Comparison of ENCODE assay signal across 1 cellular context in the genomic region with DNA sequence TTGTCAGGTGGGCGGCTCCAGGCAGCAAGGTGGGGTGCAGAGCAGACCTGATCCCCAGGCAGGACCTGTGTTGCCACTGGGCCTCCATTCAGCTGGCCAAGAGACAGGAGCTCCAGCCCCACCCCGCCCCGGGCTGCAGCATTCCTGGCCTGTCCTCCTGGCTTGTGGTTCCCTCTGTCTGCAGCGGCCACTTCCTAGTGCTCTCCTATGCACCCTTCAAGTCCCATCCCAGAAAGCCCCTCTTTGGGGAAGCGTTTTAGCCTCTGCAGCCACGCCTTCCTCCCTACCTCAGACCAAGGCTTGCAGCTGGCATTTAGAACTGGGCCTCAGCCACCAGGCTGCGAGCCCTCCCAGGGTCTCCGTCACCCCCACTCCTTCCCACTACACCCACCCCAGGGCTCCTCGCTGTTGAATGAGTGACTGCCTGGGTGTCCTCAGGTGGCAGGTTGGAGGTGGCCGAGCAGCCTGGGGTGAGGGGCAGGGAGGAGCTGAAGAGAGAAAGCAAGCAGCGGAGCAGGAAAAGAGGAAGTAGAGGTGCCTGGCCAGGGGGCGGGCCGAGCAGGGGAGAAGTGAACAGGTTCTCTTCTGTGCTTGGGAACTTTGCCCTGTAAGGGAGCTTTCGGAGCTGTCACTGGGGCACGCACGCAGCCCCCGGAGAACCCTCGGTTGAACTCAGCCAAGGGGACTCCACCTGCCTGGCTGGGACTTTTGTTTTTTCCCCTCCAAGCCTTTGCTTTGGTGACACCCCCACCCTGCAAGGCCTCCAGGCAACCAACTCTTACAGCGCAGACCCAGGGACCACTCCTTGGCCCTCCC.
TF ChIP-seq lines count a peak whose summit lies in the region.

No MANE protein-coding gene starts in this region.

TF ChIP-seq in HepG2, 621 proteins besides CTCF, POLR2A, EP300 and RAD21 (continued from another document and continues in another):
- TF ChIP-seq CEBPB (IDR thresholded peaks at IDR 0.05; ENCODE audit: borderline replicate concordance, low read depth, low read length) (no peak), SALL1 (CRISPR knock-in tag; IDR thresholded peaks at IDR 0.05) (peak; percentile 62; the same call in 1 of the 2 replicates), ZFP90 (CRISPR knock-in tag; IDR thresholded peaks at IDR 0.05; ENCODE audit: borderline replicate concordance) (peak; percentile 24; the same call in 1 of the 2 replicates), PHF21A (CRISPR knock-in tag; IDR thresholded peaks at IDR 0.05) (peak; percentile 72), SYNCRIP (IDR thresholded peaks at IDR 0.05; ENCODE audit: insufficient read depth, low read depth, low read length) (no peak), SIN3A (IDR thresholded peaks at IDR 0.05; ENCODE audit: borderline replicate concordance, low read depth, low read length) (no peak), MAFG (CRISPR knock-in tag; IDR thresholded peaks at IDR 0.05) (no peak), RXRA (CRISPR knock-in tag; IDR thresholded peaks at IDR 0.05) (peak; percentile 77), CHD4 (IDR thresholded peaks at IDR 0.05; ENCODE audit: borderline replicate concordance, low read length) (no peak), HES4 (CRISPR knock-in tag; IDR thresholded peaks at IDR 0.05; ENCODE audit: borderline replicate concordance) (0 out of 2 replicates have a peak, but pooled peaks have one; percentile 14), SNAPC2 (CRISPR knock-in tag; IDR thresholded peaks at IDR 0.05) (no peak), ZNF546 (CRISPR knock-in tag; conservative IDR thresholded peaks at IDR 0.05) (no peak), NKX3-1 (CRISPR knock-in tag; IDR thresholded peaks at IDR 0.05) (no peak), PHF8 (CRISPR knock-in tag; IDR thresholded peaks at IDR 0.05) (peak; percentile 49), KAT7 (CRISPR knock-in tag; IDR thresholded peaks at IDR 0.05; ENCODE audit: borderline replicate concordance) (0 out of 2 replicates have a peak, but pooled peaks have one; percentile 65), ZNF143 (CRISPR knock-in tag; IDR thresholded peaks at IDR 0.05) (no peak), HBP1 (CRISPR knock-in tag; IDR thresholded peaks at IDR 0.05; ENCODE audit: low read depth) (no peak), CENPBD1 (CRISPR knock-in tag; IDR thresholded peaks at IDR 0.05; ENCODE audit: borderline replicate concordance, low read depth) (no peak), JUNB (CRISPR knock-in tag; IDR thresholded peaks at IDR 0.05; ENCODE audit: borderline replicate concordance) (no peak), YEATS4 (CRISPR knock-in tag; IDR thresholded peaks at IDR 0.05; ENCODE audit: borderline replicate concordance) (no peak; the same call in 1 of the 2 replicates), TBX3 (IDR thresholded peaks at IDR 0.05; ENCODE audit: borderline replicate concordance) (no peak; the same call in 1 of the 2 replicates), REPIN1 (CRISPR knock-in tag; IDR thresholded peaks at IDR 0.05; ENCODE audit: borderline replicate concordance, low read depth) (no peak), TCF12 (IDR thresholded peaks at IDR 0.05) (no peak), TCF12 (CRISPR knock-in tag; IDR thresholded peaks at IDR 0.05) (no peak), ZNF737 (CRISPR knock-in tag; IDR thresholded peaks at IDR 0.05; ENCODE audit: borderline replicate concordance) (no peak), IKZF4 (CRISPR knock-in tag; IDR thresholded peaks at IDR 0.05; ENCODE audit: borderline replicate concordance, low read depth, not compliant biosample characterization) (no peak), ZNF441 (CRISPR knock-in tag; IDR thresholded peaks at IDR 0.05; ENCODE audit: borderline replicate concordance) (no peak), DR1 (CRISPR knock-in tag; IDR thresholded peaks at IDR 0.05) (no peak), HIVEP1 (CRISPR knock-in tag; IDR thresholded peaks at IDR 0.05) (peak; percentile 88), SETDB1 (CRISPR knock-in tag; IDR thresholded peaks at IDR 0.05; ENCODE audit: borderline replicate concordance) (no peak), ZNF562 (CRISPR knock-in tag; IDR thresholded peaks at IDR 0.05; ENCODE audit: borderline replicate concordance) (no peak), THAP11 (CRISPR knock-in tag; IDR thresholded peaks at IDR 0.05) (no peak; the same call in 1 of the 2 replicates), POLR2AphosphoS5 (IDR thresholded peaks at IDR 0.05; ENCODE audit: low read depth, low read length) (0 out of 2 replicates have a peak, but pooled peaks have one; percentile 40), ZNF496 (CRISPR knock-in tag; IDR thresholded peaks at IDR 0.05; ENCODE audit: insufficient replicate concordance) (no peak), ZUFSP (CRISPR knock-in tag; IDR thresholded peaks at IDR 0.05; ENCODE audit: borderline replicate concordance) (no peak), ZNF850 (CRISPR knock-in tag; conservative IDR thresholded peaks at IDR 0.05) (no peak)
- TF ChIP-seq, protein P1, sequence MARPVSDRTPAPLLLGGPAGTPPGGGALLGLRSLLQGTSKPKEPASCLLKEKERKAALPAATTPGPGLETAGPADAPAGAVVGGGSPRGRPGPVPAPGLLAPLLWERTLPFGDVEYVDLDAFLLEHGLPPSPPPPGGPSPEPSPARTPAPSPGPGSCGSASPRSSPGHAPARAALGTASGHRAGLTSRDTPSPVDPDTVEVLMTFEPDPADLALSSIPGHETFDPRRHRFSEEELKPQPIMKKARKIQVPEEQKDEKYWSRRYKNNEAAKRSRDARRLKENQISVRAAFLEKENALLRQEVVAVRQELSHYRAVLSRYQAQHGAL (CRISPR knock-in tag; IDR thresholded peaks at IDR 0.05; ENCODE audit: not compliant biosample characterization): peak; percentile 61
- TF ChIP-seq, protein P2, sequence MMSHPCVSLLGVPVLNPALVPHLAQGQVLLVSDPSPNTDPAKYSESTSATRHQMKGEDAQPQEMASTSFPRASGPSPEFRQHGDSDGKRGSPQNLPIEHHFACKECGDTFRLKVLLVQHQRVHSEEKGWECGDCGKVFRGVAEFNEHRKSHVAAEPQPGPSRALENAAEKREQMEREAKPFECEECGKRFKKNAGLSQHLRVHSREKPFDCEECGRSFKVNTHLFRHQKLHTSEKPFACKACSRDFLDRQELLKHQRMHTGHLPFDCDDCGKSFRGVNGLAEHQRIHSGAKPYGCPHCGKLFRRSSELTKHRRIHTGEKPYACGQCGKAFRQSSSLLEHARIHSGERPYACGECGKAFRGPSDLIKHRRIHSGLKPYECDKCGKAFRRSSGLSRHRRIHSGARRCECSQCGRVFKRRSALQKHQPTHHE (CRISPR knock-in tag; IDR thresholded peaks at IDR 0.05; ENCODE audit: borderline replicate concordance): no peak
- TF ChIP-seq, protein P3, sequence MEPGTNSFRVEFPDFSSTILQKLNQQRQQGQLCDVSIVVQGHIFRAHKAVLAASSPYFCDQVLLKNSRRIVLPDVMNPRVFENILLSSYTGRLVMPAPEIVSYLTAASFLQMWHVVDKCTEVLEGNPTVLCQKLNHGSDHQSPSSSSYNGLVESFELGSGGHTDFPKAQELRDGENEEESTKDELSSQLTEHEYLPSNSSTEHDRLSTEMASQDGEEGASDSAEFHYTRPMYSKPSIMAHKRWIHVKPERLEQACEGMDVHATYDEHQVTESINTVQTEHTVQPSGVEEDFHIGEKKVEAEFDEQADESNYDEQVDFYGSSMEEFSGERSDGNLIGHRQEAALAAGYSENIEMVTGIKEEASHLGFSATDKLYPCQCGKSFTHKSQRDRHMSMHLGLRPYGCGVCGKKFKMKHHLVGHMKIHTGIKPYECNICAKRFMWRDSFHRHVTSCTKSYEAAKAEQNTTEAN (CRISPR knock-in tag; conservative IDR thresholded peaks at IDR 0.05): no peak
- TF ChIP-seq, protein P4, sequence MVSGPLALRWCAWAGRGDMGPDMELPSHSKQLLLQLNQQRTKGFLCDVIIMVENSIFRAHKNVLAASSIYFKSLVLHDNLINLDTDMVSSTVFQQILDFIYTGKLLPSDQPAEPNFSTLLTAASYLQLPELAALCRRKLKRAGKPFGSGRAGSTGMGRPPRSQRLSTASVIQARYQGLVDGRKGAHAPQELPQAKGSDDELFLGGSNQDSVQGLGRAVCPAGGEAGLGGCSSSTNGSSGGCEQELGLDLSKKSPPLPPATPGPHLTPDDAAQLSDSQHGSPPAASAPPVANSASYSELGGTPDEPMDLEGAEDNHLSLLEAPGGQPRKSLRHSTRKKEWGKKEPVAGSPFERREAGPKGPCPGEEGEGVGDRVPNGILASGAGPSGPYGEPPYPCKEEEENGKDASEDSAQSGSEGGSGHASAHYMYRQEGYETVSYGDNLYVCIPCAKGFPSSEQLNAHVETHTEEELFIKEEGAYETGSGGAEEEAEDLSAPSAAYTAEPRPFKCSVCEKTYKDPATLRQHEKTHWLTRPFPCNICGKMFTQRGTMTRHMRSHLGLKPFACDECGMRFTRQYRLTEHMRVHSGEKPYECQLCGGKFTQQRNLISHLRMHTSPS (CRISPR knock-in tag; IDR thresholded peaks at IDR 0.05; ENCODE audit: low read depth): no peak
- TF ChIP-seq, protein P5, sequence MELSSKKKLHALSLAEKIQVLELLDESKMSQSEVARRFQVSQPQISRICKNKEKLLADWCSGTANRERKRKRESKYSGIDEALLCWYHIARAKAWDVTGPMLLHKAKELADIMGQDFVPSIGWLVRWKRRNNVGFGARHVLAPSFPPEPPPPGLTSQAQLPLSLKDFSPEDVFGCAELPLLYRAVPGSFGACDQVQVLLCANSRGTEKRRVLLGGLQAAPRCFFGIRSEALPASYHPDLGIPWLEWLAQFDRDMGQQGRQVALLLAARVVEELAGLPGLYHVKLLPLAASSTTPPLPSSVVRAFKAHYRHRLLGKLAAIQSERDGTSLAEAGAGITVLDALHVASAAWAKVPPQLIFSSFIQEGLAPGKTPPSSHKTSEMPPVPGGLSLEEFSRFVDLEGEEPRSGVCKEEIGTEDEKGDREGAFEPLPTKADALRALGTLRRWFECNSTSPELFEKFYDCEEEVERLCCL (CRISPR knock-in tag; IDR thresholded peaks at IDR 0.05; ENCODE audit: borderline replicate concordance): no peak
- TF ChIP-seq, protein P6, sequence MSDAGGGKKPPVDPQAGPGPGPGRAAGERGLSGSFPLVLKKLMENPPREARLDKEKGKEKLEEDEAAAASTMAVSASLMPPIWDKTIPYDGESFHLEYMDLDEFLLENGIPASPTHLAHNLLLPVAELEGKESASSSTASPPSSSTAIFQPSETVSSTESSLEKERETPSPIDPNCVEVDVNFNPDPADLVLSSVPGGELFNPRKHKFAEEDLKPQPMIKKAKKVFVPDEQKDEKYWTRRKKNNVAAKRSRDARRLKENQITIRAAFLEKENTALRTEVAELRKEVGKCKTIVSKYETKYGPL (CRISPR knock-in tag; IDR thresholded peaks at IDR 0.05): no peak
- TF ChIP-seq, protein P7, sequence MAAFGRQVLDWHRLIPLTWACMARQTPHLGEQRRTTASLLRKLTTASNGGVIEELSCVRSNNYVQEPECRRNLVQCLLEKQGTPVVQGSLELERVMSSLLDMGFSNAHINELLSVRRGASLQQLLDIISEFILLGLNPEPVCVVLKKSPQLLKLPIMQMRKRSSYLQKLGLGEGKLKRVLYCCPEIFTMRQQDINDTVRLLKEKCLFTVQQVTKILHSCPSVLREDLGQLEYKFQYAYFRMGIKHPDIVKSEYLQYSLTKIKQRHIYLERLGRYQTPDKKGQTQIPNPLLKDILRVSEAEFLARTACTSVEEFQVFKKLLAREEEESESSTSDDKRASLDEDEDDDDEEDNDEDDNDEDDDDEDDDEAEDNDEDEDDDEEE (CRISPR knock-in tag; IDR thresholded peaks at IDR 0.05): no peak
- TF ChIP-seq, protein P8, sequence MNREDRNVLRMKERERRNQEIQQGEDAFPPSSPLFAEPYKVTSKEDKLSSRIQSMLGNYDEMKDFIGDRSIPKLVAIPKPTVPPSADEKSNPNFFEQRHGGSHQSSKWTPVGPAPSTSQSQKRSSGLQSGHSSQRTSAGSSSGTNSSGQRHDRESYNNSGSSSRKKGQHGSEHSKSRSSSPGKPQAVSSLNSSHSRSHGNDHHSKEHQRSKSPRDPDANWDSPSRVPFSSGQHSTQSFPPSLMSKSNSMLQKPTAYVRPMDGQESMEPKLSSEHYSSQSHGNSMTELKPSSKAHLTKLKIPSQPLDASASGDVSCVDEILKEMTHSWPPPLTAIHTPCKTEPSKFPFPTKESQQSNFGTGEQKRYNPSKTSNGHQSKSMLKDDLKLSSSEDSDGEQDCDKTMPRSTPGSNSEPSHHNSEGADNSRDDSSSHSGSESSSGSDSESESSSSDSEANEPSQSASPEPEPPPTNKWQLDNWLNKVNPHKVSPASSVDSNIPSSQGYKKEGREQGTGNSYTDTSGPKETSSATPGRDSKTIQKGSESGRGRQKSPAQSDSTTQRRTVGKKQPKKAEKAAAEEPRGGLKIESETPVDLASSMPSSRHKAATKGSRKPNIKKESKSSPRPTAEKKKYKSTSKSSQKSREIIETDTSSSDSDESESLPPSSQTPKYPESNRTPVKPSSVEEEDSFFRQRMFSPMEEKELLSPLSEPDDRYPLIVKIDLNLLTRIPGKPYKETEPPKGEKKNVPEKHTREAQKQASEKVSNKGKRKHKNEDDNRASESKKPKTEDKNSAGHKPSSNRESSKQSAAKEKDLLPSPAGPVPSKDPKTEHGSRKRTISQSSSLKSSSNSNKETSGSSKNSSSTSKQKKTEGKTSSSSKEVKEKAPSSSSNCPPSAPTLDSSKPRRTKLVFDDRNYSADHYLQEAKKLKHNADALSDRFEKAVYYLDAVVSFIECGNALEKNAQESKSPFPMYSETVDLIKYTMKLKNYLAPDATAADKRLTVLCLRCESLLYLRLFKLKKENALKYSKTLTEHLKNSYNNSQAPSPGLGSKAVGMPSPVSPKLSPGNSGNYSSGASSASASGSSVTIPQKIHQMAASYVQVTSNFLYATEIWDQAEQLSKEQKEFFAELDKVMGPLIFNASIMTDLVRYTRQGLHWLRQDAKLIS (CRISPR knock-in tag; IDR thresholded peaks at IDR 0.05): no peak
